Comparison of ENCODE assay signal across 12 cellular contexts in genomic region chrX:48477960-48478755, GRCh38. TPM values are rescaled to one million over a fixed set of nuclear protein-coding genes. Genes with fewer than 3 reads are reported as not detected.
DNase-seq lines count a peak whose midpoint lies in the region; ATAC-seq and TF ChIP-seq lines count a peak whose summit lies in the region.
"Had no signal": no experiment of that assay in that cellular context is flagged by ENCODE, and none has a peak within 500 bp of the region (broad histone marks: within the 10 kb centered on the region; RNA-seq: fewer than 3 reads in every experiment).

No MANE protein-coding gene starts in this region.

- POLR2A ChIA-PET in MCF 10A (lab: Yijun Ruan, JAX), result interaction anchor here (4.7 kb wide), 1 partner anchor 12 kb away, joined by 22 read pairs; no protein-coding TSS in a partner anchor

- no peak overlapping the region for H3K27ac ChIP-seq in breast epithelium
- H3K27ac ChIP-seq: SJCRH30 had no signal

- no peak for TF ChIP-seq POLR2A in breast epithelium (IDR thresholded peaks at IDR 0.05)

- ATAC-seq in T-helper 17 cell (no peak), HG03521 (IDR thresholded peaks at IDR 0.05; ENCODE audit: unreplicated experiment) (no peak)
- ATAC-seq in effector memory CD8-positive, alpha-beta T cell (replicated peaks), result no peak

- intact Hi-C loops in MCF 10A (cut with micrococcal nuclease) (loop anchor here (5.0 kb wide), 1 partner anchor 114 kb away; no protein-coding TSS in a partner anchor), breast epithelium (cut with DNase I; ENCODE audit: low total_unique reads) (no loop called here)

- no peaks in the 10 kb centered on the region for H3K4me1 ChIP-seq in breast epithelium
- H3K4me1 ChIP-seq: SJCRH30 had no signal

- no peaks in the 10 kb centered on the region for H3K36me3 ChIP-seq in breast epithelium
- H3K36me3 ChIP-seq: SJCRH30 had no signal

- H3K27ac Mint-ChIP-seq in MCF 10A (ENCODE audit: low read depth, unreplicated experiment), result no peak overlapping the region
- peak overlapping the region; percentile 93 for H3K27ac Mint-ChIP-seq in T-helper 17 cell
- H3K27ac Mint-ChIP-seq in effector memory CD8-positive, alpha-beta T cell, result peak overlapping the region in 1 of 2 donors; percentile 98

- DNase-seq in MCF 10A (ENCODE audit: unreplicated experiment) (no peak), breast epithelium (ENCODE audit: low spot score in 2 of 2) (no peak), T-helper 17 cell (no peak), NK-92 (lab: John Stamatoyannopoulos, UW; ENCODE audit: unreplicated experiment) (no peak), NCI-H1417 (lab: John Stamatoyannopoulos, UW) (no peak)
- DNase-seq in effector memory CD8-positive, alpha-beta T cell, result no peak
- no peak for DNase-seq in stimulated activated CD4-positive, alpha-beta T cell treated with anti-CD3 and anti-CD28 coated beads, Interleukin-15, amount 100 ng/mL, for 24 hours
- DNase-seq: activated CD8-positive, alpha-beta memory T cell treated with anti-CD3 and anti-CD28 coated beads, Interleukin-2, amount 50 U/mL, for 48 hours; SJCRH30 had no signal

- H3K4me1 Mint-ChIP-seq in MCF 10A (ENCODE audit: insufficient read depth, unreplicated experiment) (peaks cover 13% of the 10 kb centered on the region), T-helper 17 cell (peaks cover 21% of the 10 kb centered on the region)
- peaks cover 22 to 25% of the 10 kb centered on the region in 2 donors for H3K4me1 Mint-ChIP-seq in effector memory CD8-positive, alpha-beta T cell (ENCODE audit: low read depth in 2 of 2)

- peaks cover 0 to 26% of the 10 kb centered on the region in 2 donors for H3K27me3 ChIP-seq in breast epithelium
- H3K27me3 ChIP-seq: SJCRH30 had no signal

- H3K27me3 Mint-ChIP-seq in MCF 10A (ENCODE audit: insufficient read depth, unreplicated experiment) (no peaks in the 10 kb centered on the region), T-helper 17 cell (no peaks in the 10 kb centered on the region)
- H3K27me3 Mint-ChIP-seq in effector memory CD8-positive, alpha-beta T cell, result no peaks in the 10 kb centered on the region
- H3K27me3 Mint-ChIP-seq: progenitor cell of endocrine pancreas had no signal

- H3K9me3 ChIP-seq in breast epithelium (no peaks in the 10 kb centered on the region), T-helper 17 cell (ENCODE audit: control insufficient read depth, low read length, poor library complexity, severe bottlenecking) (no peaks in the 10 kb centered on the region)
- H3K9me3 ChIP-seq: SJCRH30 had no signal

- H3K4me3 Mint-ChIP-seq in MCF 10A (ENCODE audit: unreplicated experiment) (peak overlapping the region; percentile 70), T-helper 17 cell (peak overlapping the region; percentile 96)
- peak overlapping the region; percentile 94 to 96 for H3K4me3 Mint-ChIP-seq in effector memory CD8-positive, alpha-beta T cell

- peaks cover 46% of the 10 kb centered on the region for H3K36me3 Mint-ChIP-seq in MCF 10A (ENCODE audit: insufficient read depth, unreplicated experiment)
- H3K36me3 Mint-ChIP-seq in T-helper 17 cell (ENCODE audit: low read depth), result peaks cover 3% of the 10 kb centered on the region
- H3K36me3 Mint-ChIP-seq in effector memory CD8-positive, alpha-beta T cell (ENCODE audit: insufficient read depth), result peaks cover 32% of the 10 kb centered on the region

- H3K4me3 ChIP-seq in breast epithelium, result no peak overlapping the region
- H3K4me3 ChIP-seq: SJCRH30 had no signal

- peaks cover 7% of the 10 kb centered on the region for H3K9me3 Mint-ChIP-seq in MCF 10A (ENCODE audit: unreplicated experiment)
- no peaks in the 10 kb centered on the region for H3K9me3 Mint-ChIP-seq in effector memory CD8-positive, alpha-beta T cell

- no peak for TF ChIP-seq CTCF in MCF 10A (IDR thresholded peaks at IDR 0.05; ENCODE audit: unreplicated experiment)
- TF ChIP-seq CTCF in breast epithelium (IDR thresholded peaks at IDR 0.05), result no peak

- CTCF ChIA-PET in MCF 10A (lab: Yijun Ruan, JAX), result no interaction called here

- BruUV-seq in MCF 10A (replicated peaks; lab: Mats Ljungman, UMichigan), result no TSS peak

RNA-seq across cellular contexts. Expression of gene FTSJ1, which starts 2.2 kb away (rescaled TPM):
- 92.5 and 107 TPM in 2 replicates for total RNA-seq in MCF 10A (2022)
- total RNA-seq in breast epithelium, result 10 to 100 TPM; 31.8 to 55.4 (median 34.8) TPM
- 10 to 100 TPM; 59.9 to 70.1 TPM for total RNA-seq in T-helper 17 cell

RNA-seq across cellular contexts. Expression of gene SLC38A5, which starts 8.1 kb away (rescaled TPM):
- 1.4 and 2.6 TPM in 2 replicates for total RNA-seq in MCF 10A (2022)
- 10 to 100 TPM in 1 of 3 donors, 1 to 10 TPM in 1, under 1 TPM in 1; 0.96 to 12.1 (median 3.8) TPM for total RNA-seq in breast epithelium
- total RNA-seq in T-helper 17 cell, result 10 to 100 TPM; 25.2 to 27.7 TPM
- total RNA-seq: Daoy had no signal

RNA-seq across cellular contexts. Expression of gene PORCN, which starts 30.6 kb away (rescaled TPM):
- 29.2 and 39.0 TPM in 2 replicates for total RNA-seq in MCF 10A (2022)
- 10 to 100 TPM; 12.1 to 22.1 (median 17.0) TPM for total RNA-seq in breast epithelium
- total RNA-seq in T-helper 17 cell, result 10 to 100 TPM; 13.3 to 18.0 TPM

RNA-seq across cellular contexts. Expression of gene EBP, which starts 43.5 kb away (rescaled TPM):
- total RNA-seq in MCF 10A (2022), result 66.9 and 102 TPM in 2 replicates
- 10 to 100 TPM; 20.3 to 22.0 (median 20.6) TPM for total RNA-seq in breast epithelium
- total RNA-seq in T-helper 17 cell, result 10 to 100 TPM; 43.9 to 53.6 TPM
